In the genomic region with DNA sequence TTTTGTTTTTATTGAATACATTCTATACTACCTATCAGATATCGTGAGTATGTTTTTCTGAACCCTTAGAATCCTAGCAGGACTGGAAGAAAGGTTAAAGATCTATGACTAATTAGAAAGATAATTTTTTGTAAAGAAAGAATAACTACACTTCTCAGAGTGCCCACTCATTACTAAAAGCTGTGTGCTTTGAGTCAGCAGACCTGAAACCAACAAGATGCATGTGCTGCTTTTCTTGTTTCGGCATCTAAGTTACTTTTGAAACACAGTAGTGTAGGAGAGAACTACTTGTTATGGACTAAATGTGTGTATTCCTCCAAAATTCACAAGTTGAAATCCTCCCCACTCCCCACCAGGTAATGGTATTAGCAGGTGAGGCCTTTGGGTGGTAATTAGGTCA, we compare ENCODE assay signal across 32 cellular contexts.
"Had no signal": no experiment of that assay in that cellular context is flagged by ENCODE, and none has a peak within 500 bp of the region (broad histone marks: within the 10 kb centered on the region; RNA-seq: fewer than 3 reads in every experiment).

No MANE protein-coding gene starts in this region.

- H3K27me3 ChIP-seq: adrenal gland, body of pancreas, brain microvascular endothelial cell, breast epithelium had no signal

- H3K36me3 ChIP-seq: adrenal gland, brain microvascular endothelial cell, breast epithelium had no signal

- H3K9me3 ChIP-seq: adrenal gland, body of pancreas, breast epithelium had no signal

- ATAC-seq: activated CD8-positive, alpha-beta T cell treated with anti-CD3 and anti-CD28 coated beads for 36 hours; activated naive CD4-positive, alpha-beta T cell treated with anti-CD3 and anti-CD28 coated beads, Interleukin-2, amount 50 U/mL, for 72 hours; activated T-cell treated with anti-CD3 and anti-CD28 coated beads, Interleukin-2, amount 50 U/mL, for 4 hours; activated T-cell treated with anti-CD3 and anti-CD28 coated beads, Interleukin-2, amount 50 U/mL, for 72 hours; activated T-helper 17 cell treated with anti-CD3 and anti-CD28 coated beads, Interleukin-2, amount 50 U/mL, for 72 hours; body of pancreas had no signal

- H3K27ac ChIP-seq: adrenal gland, body of pancreas, brain microvascular endothelial cell, breast epithelium, VCaP had no signal

- H3K4me3 ChIP-seq: adrenal gland, body of pancreas, breast epithelium had no signal

- DNase-seq: activated B cell treated with CpG ODN at 0.5 μM for 24 hours; activated CD4-positive, alpha-beta memory T cell treated with anti-CD3 and anti-CD28 coated beads for 36 hours; activated CD4-positive, alpha-beta T cell treated with anti-CD3 and anti-CD28 coated beads for 4 hours; activated CD4-positive, alpha-beta T cell treated with anti-CD3 and anti-CD28 coated beads, Interleukin-2, amount 10 ng/mL, durations not matched to agents 24 days and 14 days; activated CD4-positive, alpha-beta T cell treated with anti-CD3 and anti-CD28 coated beads, Interleukin-2, amount 50 U/mL, for 1 hour; activated CD4-positive, alpha-beta T cell treated with anti-CD3 and anti-CD28 coated beads, Interleukin-2, amount 50 U/mL, for 4 hours; activated CD4-positive, CD25-positive, alpha-beta regulatory T cell treated with anti-CD3 and anti-CD28 coated beads, Interleukin-2, amount 50 U/mL, for 72 hours; activated CD8-positive, alpha-beta memory T cell treated with anti-CD3 and anti-CD28 coated beads, Interleukin-2, amount 50 U/mL, for 4 hours; activated CD8-positive, alpha-beta T cell treated with anti-CD3 and anti-CD28 coated beads for 36 hours; activated effector memory CD4-positive, alpha-beta T cell treated with anti-CD3 and anti-CD28 coated beads, Interleukin-2, amount 50 U/mL, for 16 hours; activated gamma-delta T cell treated with Interleukin-2 at 50 U/mL for 16 hours; activated naive CD4-positive, alpha-beta T cell; activated naive CD4-positive, alpha-beta T cell treated with anti-CD3 and anti-CD28 coated beads for 36 hours; activated naive CD4-positive, alpha-beta T cell treated with anti-CD3 and anti-CD28 coated beads, Interleukin-2, amount 50 U/mL, for 16 hours; activated naive CD8-positive, alpha-beta T cell treated with anti-CD3 and anti-CD28 coated beads for 36 hours; activated T-cell treated with anti-CD3 and anti-CD28 coated beads for 4 hours; activated T-cell treated with anti-CD3 and anti-CD28 coated beads, Interleukin-2, amount 50 U/mL, for 1 hour; activated T-cell treated with anti-CD3 and anti-CD28 coated beads, Interleukin-2, amount 50 U/mL, for 4 hours; activated T-cell treated with anti-CD3 and anti-CD28 coated beads, Interleukin-2, amount 50 U/mL, for 72 hours; adrenal gland; amniotic stem cell; aorta; body of pancreas; brain microvascular endothelial cell; central memory CD4-positive, alpha-beta T cell; cerebellar nuclear complex; T-helper 2 cell; T-helper 9 cell had no signal

- H3K4me1 ChIP-seq: adrenal gland, body of pancreas, breast epithelium had no signal
